In genomic region chr2:187567126-187567525, GRCh38 we compare ENCODE assay signal across 19 cellular contexts. TPM values are rescaled to one million over a fixed set of nuclear protein-coding genes. Genes with fewer than 3 reads are reported as not detected.
DNase-seq lines count a peak whose midpoint lies in the region; ATAC-seq and TF ChIP-seq lines count a peak whose summit lies in the region.
"Had no signal": no experiment of that assay in that cellular context is flagged by ENCODE, and none has a peak within 500 bp of the region (broad histone marks: within the 10 kb centered on the region; RNA-seq: fewer than 3 reads in every experiment).

No MANE protein-coding gene starts in this region.

- no peaks in the 10 kb centered on the region for H3K4me1 ChIP-seq in lung (ENCODE audit: control insufficient read depth in 2 of 2, insufficient read depth in 2 of 2, low read length in 2 of 2)
- H3K4me1 ChIP-seq: adrenal gland, psoas muscle, tibial nerve had no signal

- WGBS in lung, 2 donors: 84 to 85% methylated on average over 1 of the region's 1 CpG

- no peak overlapping the region for H3K4me3 ChIP-seq in epithelial cell of esophagus (ENCODE audit: low read length)
- H3K4me3 ChIP-seq in lung: no peak overlapping the region
- H3K4me3 ChIP-seq: adrenal gland, psoas muscle, tibial nerve had no signal

- no peaks in the 10 kb centered on the region for H3K27me3 ChIP-seq in lung (ENCODE audit: control insufficient read depth, insufficient read depth)
- H3K27me3 ChIP-seq: adrenal gland, tibial nerve had no signal

- H3K27ac ChIP-seq in lung (ENCODE audit: low read depth in 1 of 2, low read length in 1 of 2): no peak overlapping the region
- H3K27ac ChIP-seq: adrenal gland, psoas muscle, tibial nerve had no signal

- no peaks in the 10 kb centered on the region for H3K9me3 ChIP-seq in lung (ENCODE audit: control insufficient read depth in 2 of 2, insufficient read depth in 1 of 2, low read length in 1 of 2)
- H3K9me3 ChIP-seq: adrenal gland, psoas muscle, tibial nerve had no signal

- H3K36me3 ChIP-seq in lung (ENCODE audit: control insufficient read depth in 2 of 2, insufficient read depth in 2 of 2, low read length in 2 of 2): no peaks in the 10 kb centered on the region
- H3K36me3 ChIP-seq: adrenal gland, tibial nerve had no signal

- DNase-seq in EH (ENCODE audit: low read depth): peak; percentile 49
- DNase-seq in HuH-7 (ENCODE audit: low spot score): peak; percentile 63
- DNase-seq in epithelial cell of esophagus (ENCODE audit: low read depth): peak; percentile 15
- DNase-seq in lung (ENCODE audit: low spot score): no peak
- no peak for DNase-seq in activated CD4-positive, alpha-beta T cell treated with anti-CD3 and anti-CD28 coated beads for 48 hours
- DNase-seq in DMS 273 treated with DMSO at 0.1 percent for 48 hours (lab: John Stamatoyannopoulos, UW): no peak
- no peak for DNase-seq in NCI-H526 treated with DMSO at 0.1 percent for 48 hours (lab: John Stamatoyannopoulos, UW)
- DNase-seq: activated CD4-positive, alpha-beta T cell treated with anti-CD3 and anti-CD28 coated beads for 36 hours; adrenal gland; CD4-positive, alpha-beta memory T cell; DND-41; mammary epithelial cell; MV-4-11; NCI-H2029; psoas muscle; stimulated activated CD4-positive, alpha-beta T cell treated with anti-CD3 and anti-CD28 coated beads, Interleukin-12 subunit alpha, Interleukin-12 subunit beta, amount 100 ng/mL, for 4 hours had no signal

- TF ChIP-seq CTCF in epithelial cell of esophagus (IDR thresholded peaks at IDR 0.05; ENCODE audit: insufficient read depth, low read depth, low read length, missing control alignments) (no peak), lung (IDR thresholded peaks at IDR 0.05; ENCODE audit: control extremely low read depth, extremely low read depth) (no peak)

- peak; percentile 27 for ATAC-seq in lung (ENCODE audit: insufficient read depth, low FRiP score)
- ATAC-seq: activated CD4-positive, alpha-beta T cell treated with anti-CD3 and anti-CD28 coated beads for 36 hours; natural killer cell treated with Interleukin-12 subunit alpha and Interleukin-12 subunit beta and Interleukin-15 and Interleukin-18, amount 100 ng/mL, for 72 hours; psoas muscle; stimulated activated effector memory CD8-positive, alpha-beta T cell treated with anti-CD3 and anti-CD28 coated beads, Interleukin-12 subunit alpha, Interleukin-12 subunit beta, amount 100 ng/mL, for 72 hours had no signal

RNA-seq across cellular contexts. Expression of gene TFPI, which starts 12.9 kb away (rescaled TPM):
- 100 to 1,000 TPM; 247 to 253 TPM for total RNA-seq in lung
- 100 to 1,000 TPM; 169 to 227 TPM for polyA plus RNA-seq in lung
- total RNA-seq: CD4-positive, alpha-beta memory T cell had no signal
- polyA plus RNA-seq: CD4-positive, alpha-beta memory T cell had no signal

Comparison
In these comparisons a context has a peak if more than half of its experiments do, and no peak if none do; other contexts are left out.
1. DNase-seq: peak in EH (single experiment), HuH-7 (single experiment) and epithelial cell of esophagus (single experiment); none in lung (single experiment), activated CD4-positive, alpha-beta T cell treated with anti-CD3 and anti-CD28 coated beads for 48 hours (single experiment), DMS 273 treated with DMSO at 0.1 percent for 48 hours (single experiment) and NCI-H526 treated with DMSO at 0.1 percent for 48 hours (single experiment).